In genomic region chr11:116240661-116241060, GRCh38 we compare ENCODE assay signal across 18 cellular contexts.
"Had no signal": no experiment of that assay in that cellular context is flagged by ENCODE, and none has a peak within 500 bp of the region (broad histone marks: within the 10 kb centered on the region; RNA-seq: fewer than 3 reads in every experiment).

No MANE protein-coding gene starts in this region.

- H3K27ac ChIP-seq: lower lobe of right lung, neutrophil, spleen, VCaP had no signal

- ATAC-seq: esophagus mucosa; lower lobe of right lung; naive thymus-derived CD4-positive, alpha-beta T cell; stimulated activated naive B cell treated with anti-CD40 and anti-IgM and Interleukin-4, amounts not matched to agents 10 μg/mL and 1 μg/mL and 100 μg/mL, for 72 hours had no signal

- H3K9me3 ChIP-seq: lower lobe of right lung, neutrophil, spleen had no signal

- H3K27me3 ChIP-seq: neutrophil had no signal

- H3K4me1 ChIP-seq: lower lobe of right lung, spleen had no signal

- H3K36me3 ChIP-seq: lower lobe of right lung, neutrophil, spleen had no signal

- DNase-seq: activated CD4-positive, alpha-beta memory T cell treated with anti-CD3 and anti-CD28 coated beads for 36 hours; activated naive CD8-positive, alpha-beta T cell treated with anti-CD3 and anti-CD28 coated beads, Interleukin-2, amount 10 ng/mL, durations not matched to agents 7 days and 5 days; activated T-cell treated with anti-CD3 and anti-CD28 coated beads, Interleukin-2, amount 50 U/mL, for 48 hours; anterior cingulate cortex; lower lobe of right lung; naive thymus-derived CD4-positive, alpha-beta T cell; right cardiac atrium; spleen; stimulated activated CD4-positive, alpha-beta T cell treated with anti-CD3 and anti-CD28 coated beads, Interleukin-1b, Interleukin-23, amount 100 ng/mL, for 48 hours; stimulated activated naive B cell treated with anti-CD40 and anti-IgM and Interleukin-4, amounts not matched to agents 10 μg/mL and 1 μg/mL and 100 μg/mL, for 72 hours; T1000; trophoblast cell had no signal

- FAIRE-seq: endometrium, frontal cortex, keratinocyte had no signal

- H3K4me3 ChIP-seq: lower lobe of right lung, spleen had no signal
